In the genomic region with DNA sequence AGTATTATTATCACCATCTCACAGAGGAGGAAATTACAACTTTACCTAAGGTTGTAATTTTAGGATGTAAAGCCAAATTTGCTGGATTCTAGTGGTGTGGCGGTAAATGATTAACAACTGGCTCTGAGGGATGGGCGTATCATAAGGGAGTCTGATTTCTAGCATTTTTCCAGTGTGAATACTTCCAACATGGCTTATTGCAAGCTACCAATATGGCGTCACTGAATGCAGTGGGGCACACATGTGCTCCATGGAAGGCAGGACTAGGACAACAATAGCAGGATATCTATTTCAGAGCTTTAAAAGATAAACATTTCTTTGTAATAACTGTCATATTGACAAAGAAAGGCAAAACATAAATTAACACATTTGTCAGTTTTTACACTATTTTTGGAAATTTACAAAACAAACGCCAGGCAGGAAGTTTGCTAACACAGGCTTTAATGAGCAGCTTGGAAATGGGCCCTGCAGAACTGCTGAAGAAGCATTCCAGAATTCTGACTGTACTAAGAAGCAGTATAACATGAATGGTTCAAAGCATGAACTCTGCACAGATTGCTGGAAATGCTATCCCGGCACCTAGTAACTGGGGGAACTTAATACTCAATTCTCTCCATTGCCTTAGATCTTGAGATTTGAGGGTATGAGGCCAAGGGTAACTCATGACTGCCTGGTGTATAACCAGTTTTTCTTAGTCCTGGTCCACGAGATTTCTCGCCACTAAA, we compare ENCODE assay signal across 20 cellular contexts.
A peak's percentile ranks its signal among the peaks of the same experiment; 100 is the strongest.
DNase-seq lines count a peak whose midpoint lies in the region; TF ChIP-seq lines count a peak whose summit lies in the region.
"Had no signal": no experiment of that assay in that cellular context is flagged by ENCODE, and none has a peak within 500 bp of the region (broad histone marks: within the 10 kb centered on the region; RNA-seq: fewer than 3 reads in every experiment).

No MANE protein-coding gene starts in this region.

- peak overlapping the region; percentile 73 for H3K27ac Mint-ChIP-seq in mesothelial cell of epicardium
- H3K27ac Mint-ChIP-seq: CD8-positive, alpha-beta T cell; naive B cell had no signal

- H3K27me3 ChIP-seq in PC-9 (ENCODE audit: insufficient read depth, low read depth) = no peaks in the 10 kb centered on the region
- H3K27me3 ChIP-seq: cardiac muscle cell, uterus had no signal

- no peaks in the 10 kb centered on the region for H3K9me3 ChIP-seq in PC-9 (ENCODE audit: insufficient read depth, low read depth)
- H3K9me3 ChIP-seq: prostate gland, uterus had no signal

- no peaks in the 10 kb centered on the region for H3K79me2 ChIP-seq in PC-9 (ENCODE audit: low read depth)

- CTCF ChIA-PET in PC-9 (lab: Charles Lee) = no interaction called here

- no peaks in the 10 kb centered on the region for H3K36me3 Mint-ChIP-seq in mesothelial cell of epicardium
- H3K36me3 Mint-ChIP-seq: CD8-positive, alpha-beta T cell; naive B cell had no signal

- no peaks in the 10 kb centered on the region for H4K20me1 ChIP-seq in PC-9 (ENCODE audit: insufficient read depth)

- H3K4me1 Mint-ChIP-seq in mesothelial cell of epicardium = peaks cover 37% of the 10 kb centered on the region
- H3K4me1 Mint-ChIP-seq: naive B cell had no signal

- no peak overlapping the region for H2AFZ ChIP-seq in PC-9

- no peak overlapping the region for H3K4me3 ChIP-seq in PC-9
- H3K4me3 ChIP-seq: cardiac muscle cell, prostate gland, uterus had no signal

- no peaks in the 10 kb centered on the region for H3F3A ChIP-seq in PC-9 (ENCODE audit: insufficient read depth, low read depth)

- TF ChIP-seq CTCF in PC-9 (conservative IDR thresholded peaks at IDR 0.05) (no peak), mesothelial cell of epicardium (IDR thresholded peaks at IDR 0.05; ENCODE audit: unreplicated experiment) (no peak)

- BruUV-seq in PC-9 (replicated peaks; lab: Mats Ljungman, UMichigan) = no TSS peak

- intact Hi-C loops in PC-9 (cut with micrococcal nuclease; ENCODE audit: unreplicated experiment) = loop anchor here (2.0 kb wide), 1 partner anchor 56 kb away; no protein-coding TSS in a partner anchor

- POLR2A ChIA-PET in PC-9 (lab: Charles Lee; ENCODE audit: unreplicated experiment) = no interaction called here

- no peaks in the 10 kb centered on the region for H3K36me3 ChIP-seq in PC-9 (ENCODE audit: low read depth)
- H3K36me3 ChIP-seq: cardiac muscle cell, prostate gland, uterus had no signal

- H3K27me3 Mint-ChIP-seq in mesothelial cell of epicardium (ENCODE audit: low read depth) = no peaks in the 10 kb centered on the region
- H3K27me3 Mint-ChIP-seq: naive B cell had no signal

- H3K27ac ChIP-seq in PC-9 (no peak overlapping the region), epithelial cell of prostate (peak overlapping the region; percentile 72)
- H3K27ac ChIP-seq: cardiac muscle cell, prostate gland, uterus had no signal

- H3K4me3 Mint-ChIP-seq in mesothelial cell of epicardium = no peak overlapping the region
- H3K4me3 Mint-ChIP-seq: CD8-positive, alpha-beta T cell; naive B cell had no signal

- DNase-seq in AG20443 (ENCODE audit: low spot score) = peak; percentile 8
- DNase-seq in PC-9 = peak; percentile 33 to 59
- DNase-seq in epithelial cell of prostate (ENCODE audit: low read depth, low spot score) = peak; percentile 10
- DNase-seq in mesothelial cell of epicardium (ENCODE audit: low spot score in 2 of 2, unreplicated experiment in 2 of 2) = no peak
- DNase-seq in dermis blood vessel endothelial cell = no peak
- DNase-seq in COLO668 (lab: John Stamatoyannopoulos, UW; ENCODE audit: unreplicated experiment) = no peak
- no peak for DNase-seq in glomerular visceral epithelial cell (ENCODE audit: extremely low spot score)
- DNase-seq in activated CD8-positive, alpha-beta memory T cell treated with anti-CD3 and anti-CD28 coated beads, Interleukin-2, amount 50 U/mL, for 4 hours = no peak
- DNase-seq: activated CD4-positive, alpha-beta T cell treated with anti-CD3 and anti-CD28 coated beads, Interleukin-2, amount 50 U/mL, for 1 hour; activated naive CD4-positive, alpha-beta T cell treated with anti-CD3 and anti-CD28 coated beads, Interleukin-2, amount 50 U/mL, for 16 hours; activated T-cell treated with anti-CD3 and anti-CD28 coated beads for 4 hours; CD8-positive, alpha-beta T cell; GOT3; Karpas-422; naive B cell; NCI-H345; stimulated activated naive CD4-positive, alpha-beta T cell; uterus had no signal

- H3K9me3 Mint-ChIP-seq in mesothelial cell of epicardium = peaks cover 7% of the 10 kb centered on the region

- no peaks in the 10 kb centered on the region for H3K9me2 ChIP-seq in PC-9 (ENCODE audit: insufficient read depth)

- 0 out of 2 replicates have a peak overlapping the region, but pooled peaks have one; percentile 7 for H3K4me2 ChIP-seq in PC-9

- peaks cover 11% of the 10 kb centered on the region; the same call in 1 of the 2 replicates for H3K4me1 ChIP-seq in PC-9 (replicated peaks; ENCODE audit: insufficient read depth)
- H3K4me1 ChIP-seq: prostate gland, uterus had no signal

Comparison
In these comparisons a context has a peak if more than half of its experiments do, and no peak if none do; other contexts are left out.
1. DNase-seq: peak in AG20443 (single experiment), PC-9 (2 of 2) and epithelial cell of prostate (single experiment); none in mesothelial cell of epicardium (0 of 2), dermis blood vessel endothelial cell (single experiment), COLO668 (single experiment), glomerular visceral epithelial cell (single experiment) and activated CD8-positive, alpha-beta memory T cell treated with anti-CD3 and anti-CD28 coated beads, Interleukin-2, amount 50 U/mL, for 4 hours (single experiment).